15 cellular contexts compared by ENCODE assay signal in the genomic region with DNA sequence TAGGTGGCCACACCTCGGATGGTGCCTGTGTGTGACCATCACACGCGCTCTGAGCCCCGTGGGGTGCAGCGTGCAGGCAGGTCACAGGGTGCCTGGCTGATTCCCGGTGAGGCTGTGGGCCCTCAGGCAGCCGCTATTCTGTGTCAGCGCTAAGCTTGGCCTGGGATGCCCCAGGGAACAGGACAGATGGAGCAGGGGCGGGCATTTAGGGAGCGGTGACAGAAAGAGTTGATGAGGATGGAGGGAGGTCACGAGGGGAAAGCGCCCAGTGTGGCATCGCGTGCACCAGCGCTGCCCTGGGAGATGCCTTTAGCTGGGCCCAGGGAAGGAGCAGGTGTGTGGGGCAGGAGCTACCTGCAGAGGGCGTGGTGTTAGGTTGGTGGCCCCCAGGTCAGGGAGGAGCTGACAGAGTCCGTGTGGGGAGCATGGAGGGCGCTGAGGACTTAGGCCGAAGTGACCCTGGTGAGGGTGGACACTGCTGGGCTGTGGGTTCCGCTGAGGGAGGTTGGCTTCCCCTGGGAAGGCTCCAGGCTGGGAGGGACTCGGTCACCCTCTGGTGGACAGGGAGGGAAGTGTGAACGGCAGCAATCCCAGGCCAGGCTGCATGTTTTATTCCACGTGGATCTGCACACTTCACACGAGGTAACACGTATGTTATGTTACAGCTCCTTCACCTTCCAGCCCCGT. TPM values are rescaled to one million over a fixed set of nuclear protein-coding genes. Genes with fewer than 3 reads are reported as not detected.
DNase-seq lines count a peak whose midpoint lies in the region; ATAC-seq and TF ChIP-seq lines count a peak whose summit lies in the region.
"Not testable (repeated sequence)": the region's sequence is repeated elsewhere in the genome, so short reads cannot be mapped to it uniquely, and the experiment has no call there.
"Had no signal": no experiment of that assay in that cellular context is flagged by ENCODE, and none has a peak within 500 bp of the region (broad histone marks: within the 10 kb centered on the region; RNA-seq: fewer than 3 reads in every experiment).

No MANE protein-coding gene starts in this region.

- peak; percentile 20 for TF ChIP-seq CTCF in CD14-positive monocyte (IDR thresholded peaks at IDR 0.05)
- TF ChIP-seq CTCF in WTC11 (IDR thresholded peaks at IDR 0.05), result peak; percentile 60; the same call in 1 of the 2 replicates
- peak; percentile 13 for TF ChIP-seq CTCF in endodermal cell (conservative IDR thresholded peaks at IDR 0.05)
- peak; percentile 42 for TF ChIP-seq CTCF in left ventricle myocardium inferior (IDR thresholded peaks at IDR 0.05; ENCODE audit: borderline replicate concordance)
- TF ChIP-seq CTCF in upper lobe of right lung (IDR thresholded peaks at IDR 0.05), result peak; percentile 16

- not testable (repeated sequence) for DNase-seq in CD14-positive monocyte (ENCODE audit: low spot score); endodermal cell; left ventricle myocardium inferior; upper lobe of right lung
- peak; percentile 16 for DNase-seq in GM03348 (ENCODE audit: low spot score)
- DNase-seq in HT1080 (ENCODE audit: low read depth), result peak; percentile 23
- peak; percentile 1 for DNase-seq in NCI-H82 (lab: John Stamatoyannopoulos, UW)
- DNase-seq in WTC11 (ENCODE audit: low spot score), result peak; percentile 60

- not testable (repeated sequence) for H3K4me3 Mint-ChIP-seq in CD14-positive monocyte, WTC11, endodermal cell

- not testable (repeated sequence) for H3K27me3 Mint-ChIP-seq in CD14-positive monocyte (ENCODE audit: low read depth in 3 of 3); WTC11 (ENCODE audit: low read depth); endodermal cell (ENCODE audit: insufficient read depth)

- H3K9me3 ChIP-seq in endodermal cell (ENCODE audit: control insufficient read depth, low read length); left ventricle myocardium inferior (replicated peaks); upper lobe of right lung: not testable (repeated sequence)

- 58 to 82% methylated on average over 4 to 26 of the region's 26 CpGs for WGBS in endodermal cell (ENCODE audit: insufficient coverage in 1 of 2, insufficient read length in 1 of 2), 2 experiments

- not testable (repeated sequence) for H3K4me1 Mint-ChIP-seq in CD14-positive monocyte, WTC11, endodermal cell

- not testable (repeated sequence) for H3K27ac ChIP-seq in endodermal cell (ENCODE audit: low read depth, low read length); left ventricle myocardium inferior (replicated peaks); upper lobe of right lung

- H3K27ac Mint-ChIP-seq in CD14-positive monocyte, WTC11, endodermal cell: not testable (repeated sequence)

- POLR2A ChIA-PET in WTC11 (lab: Charles Lee), result not testable (repeated sequence)

- not testable (repeated sequence) for H3K9me3 Mint-ChIP-seq in CD14-positive monocyte
- peaks cover 23% of the 10 kb centered on the region for H3K9me3 Mint-ChIP-seq in WTC11
- peaks cover 99% of the 10 kb centered on the region for H3K9me3 Mint-ChIP-seq in endodermal cell

- not testable (repeated sequence) for H3K27me3 ChIP-seq in endodermal cell (ENCODE audit: control insufficient read depth, insufficient read depth, low read length, poor library complexity, severe bottlenecking); upper lobe of right lung
- peaks cover 35% of the 10 kb centered on the region for H3K27me3 ChIP-seq in left ventricle myocardium inferior (ENCODE audit: low read depth)

- intact Hi-C loops in CD14-positive monocyte (cut with micrococcal nuclease); left ventricle myocardium inferior (cut with micrococcal nuclease); upper lobe of right lung (cut with DNase I): not testable (repeated sequence)

- not testable (repeated sequence) for ATAC-seq in WTC11, upper lobe of right lung

- not testable (repeated sequence) for H3K4me1 ChIP-seq in endodermal cell (ENCODE audit: control insufficient read depth, insufficient read depth, low read length); left ventricle myocardium inferior; upper lobe of right lung

- not testable (repeated sequence) for H3K9ac ChIP-seq in endodermal cell (ENCODE audit: extremely low read depth, low read length, poor library complexity, severe bottlenecking)

- H3K4me3 ChIP-seq in endodermal cell (ENCODE audit: low read length); left ventricle myocardium inferior; upper lobe of right lung: not testable (repeated sequence)

- not testable (repeated sequence) for H3K36me3 Mint-ChIP-seq in CD14-positive monocyte; WTC11; endodermal cell (ENCODE audit: low read depth)

- CTCF ChIA-PET in WTC11 (lab: Charles Lee), result not testable (repeated sequence)

- H3K36me3 ChIP-seq in endodermal cell (ENCODE audit: control insufficient read depth, insufficient read depth, low read length); left ventricle myocardium inferior; upper lobe of right lung: not testable (repeated sequence)

RNA-seq across cellular contexts. Expression of a gene that starts 1.5 kb away (rescaled TPM):
- not detected for polyA plus RNA-seq in CD14-positive monocyte
- total RNA-seq in HT1080 (2014; rRNA removed; shearing (Covaris generic)), result not detected in 2 replicates
- 0.14 TPM in 1 of 2 replicates, not detected in the other for polyA plus RNA-seq in HT1080 (2015; cell fraction: cytosol; rRNA removed)
- polyA plus RNA-seq in HT1080 (2015; cell fraction: nucleus; rRNA removed), result not detected in 2 replicates
- total RNA-seq in WTC11 (2021), result not detected in 3 replicates
- not detected for total RNA-seq in endodermal cell
- not detected for polyA plus RNA-seq in endodermal cell (2013, experiment 1 of 2)
- not detected for polyA plus RNA-seq in endodermal cell (2013, experiment 2 of 2)
- total RNA-seq in left ventricle myocardium inferior, result not detected
- total RNA-seq in upper lobe of right lung, result not detected
- total RNA-seq: activated CD4-positive, alpha-beta T cell treated with anti-CD3 and anti-CD28 coated beads for 36 hours; activated CD8-positive, alpha-beta memory T cell treated with anti-CD3 and anti-CD28 coated beads for 36 hours; activated naive CD4-positive, alpha-beta T cell treated with anti-CD3 and anti-CD28 coated beads for 36 hours; cerebellum; hepatocyte; lung; Right ventricle myocardium superior had no signal
- polyA plus RNA-seq: hepatocyte, lung had no signal

RNA-seq across cellular contexts. Expression of a gene that starts 17.8 kb away (rescaled TPM):
- polyA plus RNA-seq in CD14-positive monocyte, result not detected
- 0.06 TPM in 1 of 2 replicates, not detected in the other for total RNA-seq in HT1080 (2014; rRNA removed; shearing (Covaris generic))
- 0.09 TPM in 1 of 2 replicates, not detected in the other for polyA plus RNA-seq in HT1080 (2015; cell fraction: cytosol; rRNA removed)
- polyA plus RNA-seq in HT1080 (2015; cell fraction: nucleus; rRNA removed), result 0.05 TPM in 1 of 2 replicates, not detected in the other
- total RNA-seq in WTC11 (2021) (not detected in 3 replicates), endodermal cell (not detected), left ventricle myocardium inferior (not detected), upper lobe of right lung (not detected)
- not detected for polyA plus RNA-seq in endodermal cell (2013, experiment 1 of 2)
- polyA plus RNA-seq in endodermal cell (2013, experiment 2 of 2), result not detected
- total RNA-seq: activated CD4-positive, alpha-beta T cell treated with anti-CD3 and anti-CD28 coated beads for 36 hours; activated CD8-positive, alpha-beta memory T cell treated with anti-CD3 and anti-CD28 coated beads for 36 hours; activated naive CD4-positive, alpha-beta T cell treated with anti-CD3 and anti-CD28 coated beads for 36 hours; cerebellum; hepatocyte; lung; Right ventricle myocardium superior had no signal
- polyA plus RNA-seq: hepatocyte, lung had no signal

RNA-seq across cellular contexts. Expression of a gene that starts 39.7 kb away (rescaled TPM):
- polyA plus RNA-seq in CD14-positive monocyte, result not detected
- total RNA-seq in HT1080 (2014; rRNA removed; shearing (Covaris generic)), result 0.27 TPM in 1 of 2 replicates, not detected in the other
- polyA plus RNA-seq in HT1080 (2015; cell fraction: cytosol; rRNA removed), result 0.05 and 0.27 TPM in 2 replicates
- 0.28 and 0.45 TPM in 2 replicates for polyA plus RNA-seq in HT1080 (2015; cell fraction: nucleus; rRNA removed)
- total RNA-seq in WTC11 (2021) (not detected in 3 replicates), endodermal cell (not detected), left ventricle myocardium inferior (not detected), upper lobe of right lung (not detected)
- not detected for polyA plus RNA-seq in endodermal cell (2013, experiment 1 of 2)
- polyA plus RNA-seq in endodermal cell (2013, experiment 2 of 2), result not detected
- total RNA-seq: activated CD4-positive, alpha-beta T cell treated with anti-CD3 and anti-CD28 coated beads for 36 hours; activated CD8-positive, alpha-beta memory T cell treated with anti-CD3 and anti-CD28 coated beads for 36 hours; activated naive CD4-positive, alpha-beta T cell treated with anti-CD3 and anti-CD28 coated beads for 36 hours; lung; Right ventricle myocardium superior had no signal
- polyA plus RNA-seq: hepatocyte, lung had no signal
